12 cellular contexts compared by ENCODE assay signal in genomic region chr3:150062492-150062891, GRCh38.
DNase-seq lines count a peak whose midpoint lies in the region; ATAC-seq, FAIRE-seq and TF ChIP-seq lines count a peak whose summit lies in the region.
"Had no signal": no experiment of that assay in that cellular context is flagged by ENCODE, and none has a peak within 500 bp of the region (broad histone marks: within the 10 kb centered on the region; RNA-seq: fewer than 3 reads in every experiment).

No MANE protein-coding gene starts in this region.

- peak overlapping the region; percentile 59; the same call in 1 of the 2 replicates for H3K4me2 ChIP-seq in SK-N-SH

- H3K4me1 Mint-ChIP-seq in activated CD4-positive, alpha-beta T cell treated with anti-CD3 and anti-CD28 coated beads, Interleukin-2, amount 10 ng/mL, durations not matched to agents 7 days and 5 days = no peaks in the 10 kb centered on the region
- H3K4me1 Mint-ChIP-seq: CD8-positive, alpha-beta memory T cell had no signal

- no peak for TF ChIP-seq RAD21 in SK-N-SH (IDR thresholded peaks at IDR 0.05; ENCODE audit: low read length)

- no peak for TF ChIP-seq EP300 in SK-N-SH (IDR thresholded peaks at IDR 0.05; ENCODE audit: borderline replicate concordance in 1 of 2, low read depth in 1 of 2, low read length in 1 of 2)

- 33% methylated on average over 5 of the region's 6 CpGs for WGBS in SK-N-SH (ENCODE audit: low lambda C conversion rate)
- WGBS in pancreas, 2 donors = 57 to 65% methylated on average over 6 of the region's 6 CpGs

- H3K9me3 ChIP-seq in SK-N-SH (no peaks in the 10 kb centered on the region), pancreas (no peaks in the 10 kb centered on the region)
- H3K9me3 ChIP-seq: thyroid gland had no signal

- peak overlapping the region; percentile 74 for H2AFZ ChIP-seq in SK-N-SH (ENCODE audit: low read depth)

- no peaks in the 10 kb centered on the region for H3K27me3 ChIP-seq in SK-N-SH (ENCODE audit: insufficient read depth)
- no peaks in the 10 kb centered on the region for H3K27me3 ChIP-seq in pancreas
- H3K27me3 ChIP-seq: thyroid gland had no signal

- no peak overlapping the region for H3K4me3 Mint-ChIP-seq in activated CD4-positive, alpha-beta T cell treated with anti-CD3 and anti-CD28 coated beads, Interleukin-2, amount 10 ng/mL, durations not matched to agents 7 days and 5 days
- H3K4me3 Mint-ChIP-seq: CD8-positive, alpha-beta memory T cell had no signal

- no peak overlapping the region for H3K27ac Mint-ChIP-seq in activated CD4-positive, alpha-beta T cell treated with anti-CD3 and anti-CD28 coated beads, Interleukin-2, amount 10 ng/mL, durations not matched to agents 7 days and 5 days
- H3K27ac Mint-ChIP-seq: CD8-positive, alpha-beta memory T cell had no signal

- FAIRE-seq in pancreas (lab: Jason Lieb, UNC) = no peak

- TF ChIP-seq CTCF in AG10803 (conservative IDR thresholded peaks at IDR 0.05; ENCODE audit: low read length) (no peak), SK-N-SH (IDR thresholded peaks at IDR 0.05) (no peak), fibroblast of villous mesenchyme (IDR thresholded peaks at IDR 0.05; ENCODE audit: insufficient read depth, low read depth, low read length) (no peak), pancreas (IDR thresholded peaks at IDR 0.05) (no peak)

- H3K79me2 ChIP-seq in SK-N-SH (ENCODE audit: insufficient read depth) = no peaks in the 10 kb centered on the region

- no peaks in the 10 kb centered on the region for H4K20me1 ChIP-seq in SK-N-SH (ENCODE audit: insufficient read depth)

- no peaks in the 10 kb centered on the region for H3K36me3 ChIP-seq in SK-N-SH (replicated peaks in 1 of 2; ENCODE audit: control insufficient read depth in 1 of 2, insufficient read depth in 2 of 2, low read length in 1 of 2)
- no peaks in the 10 kb centered on the region for H3K36me3 ChIP-seq in pancreas
- H3K36me3 ChIP-seq: thyroid gland had no signal

- H3K4me1 ChIP-seq in SK-N-SH (ENCODE audit: control insufficient read depth in 1 of 2, insufficient read depth in 2 of 2, low read depth in 1 of 2, low read length in 1 of 2) (no peaks in the 10 kb centered on the region), pancreas (no peaks in the 10 kb centered on the region)

- intact Hi-C loops in pancreas (cut with DNase I) = no loop called here

- peak overlapping the region; percentile 24; the same call in 1 of the 2 replicates for H3K9ac ChIP-seq in SK-N-SH

- no peaks in the 10 kb centered on the region for H3K9me2 ChIP-seq in SK-N-SH

- H3K27me3 Mint-ChIP-seq in activated CD4-positive, alpha-beta T cell treated with anti-CD3 and anti-CD28 coated beads, Interleukin-2, amount 10 ng/mL, durations not matched to agents 7 days and 5 days = peaks cover 3% of the 10 kb centered on the region

- H3K4me3 ChIP-seq in AG10803 (ENCODE audit: low read length) = peak overlapping the region; percentile 48
- H3K4me3 ChIP-seq in SK-N-SH (ENCODE audit: low read depth in 2 of 2, low read length in 1 of 2) = peak overlapping the region in 1 of 2 experiments; percentile 2; a peak in 1 of 4 replicates
- H3K4me3 ChIP-seq in fibroblast of villous mesenchyme (ENCODE audit: low read depth, low read length) = peak overlapping the region; percentile 41
- H3K4me3 ChIP-seq in pancreas = no peak overlapping the region
- H3K4me3 ChIP-seq: thyroid gland had no signal

- no peaks in the 10 kb centered on the region for H3K36me3 Mint-ChIP-seq in activated CD4-positive, alpha-beta T cell treated with anti-CD3 and anti-CD28 coated beads, Interleukin-2, amount 10 ng/mL, durations not matched to agents 7 days and 5 days (ENCODE audit: low read depth)
- H3K36me3 Mint-ChIP-seq: CD8-positive, alpha-beta memory T cell had no signal

- H3K27ac ChIP-seq in SK-N-SH (ENCODE audit: low read depth in 2 of 2, low read length in 1 of 2) (peak overlapping the region; percentile 60 to 63; a peak in 3 of 4 replicates), pancreas (peak overlapping the region in 1 of 4 donors; percentile 8)

- peaks cover 8% of the 10 kb centered on the region for H3F3A ChIP-seq in SK-N-SH (replicated peaks; ENCODE audit: insufficient read depth)

- no peaks in the 10 kb centered on the region for H3K9me3 Mint-ChIP-seq in activated CD4-positive, alpha-beta T cell treated with anti-CD3 and anti-CD28 coated beads, Interleukin-2, amount 10 ng/mL, durations not matched to agents 7 days and 5 days
- H3K9me3 Mint-ChIP-seq: CD8-positive, alpha-beta memory T cell had no signal

- DNase-seq in AG10803 (ENCODE audit: low read depth) (peak; percentile 70), SK-N-SH (no peak), fibroblast of villous mesenchyme (ENCODE audit: low read depth) (peak; percentile 73), pancreas (no peak), NCI-H2227 treated with DMSO at 0.1 percent for 48 hours (lab: John Stamatoyannopoulos, UW) (no peak), middle frontal gyrus (ENCODE audit: extremely low spot score, low spot score) (no peak)
- no peak for DNase-seq in activated CD4-positive, alpha-beta T cell treated with anti-CD3 and anti-CD28 coated beads, Interleukin-2, amount 10 ng/mL, durations not matched to agents 7 days and 5 days
- DNase-seq: activated CD4-positive, alpha-beta T cell treated with anti-CD3 and anti-CD28 coated beads, Interleukin-2, amount 50 U/mL, for 48 hours; CD8-positive, alpha-beta memory T cell; effector CD4-positive, alpha-beta T cell; thyroid gland had no signal

- ATAC-seq in pancreas (peak in 3 of 4 donors; percentile 40 to 65 (median 46)), HG03469 (IDR thresholded peaks at IDR 0.05; ENCODE audit: unreplicated experiment) (no peak)

- POLR2A ChIA-PET in SK-N-SH (lab: Yijun Ruan, JAX) = no interaction called here
- POLR2A ChIA-PET in activated CD4-positive, alpha-beta T cell treated with anti-CD3 and anti-CD28 coated beads, Interleukin-2, amount 10 ng/mL, durations not matched to agents 7 days and 5 days (lab: Charles Lee) = no interaction called here

- CTCF ChIA-PET in SK-N-SH (lab: Yijun Ruan, JAX) = interaction anchor here (0.6 to 0.7 kb wide), 2 partner anchors 8 to 12 kb away, joined by 3 read pairs; no protein-coding TSS in a partner anchor
- CTCF ChIA-PET in activated CD4-positive, alpha-beta T cell treated with anti-CD3 and anti-CD28 coated beads, Interleukin-2, amount 10 ng/mL, durations not matched to agents 7 days and 5 days (lab: Charles Lee) = no interaction called here

TF ChIP-seq in SK-N-SH, 30 proteins besides CTCF, POLR2A, EP300 and RAD21:
- TF ChIP-seq NRF1 (IDR thresholded peaks at IDR 0.05; ENCODE audit: low read depth, low read length) (no peak), EZH2phosphoT487 (IDR thresholded peaks at IDR 0.05; ENCODE audit: borderline replicate concordance, low read depth) (no peak), REST (IDR thresholded peaks at IDR 0.05; ENCODE audit: low read depth, low read length) (no peak), TCF12 (IDR thresholded peaks at IDR 0.05) (peak; percentile 15; the same call in 1 of the 2 replicates), JUND (IDR thresholded peaks at IDR 0.05) (peak; percentile 63), SMC3 (IDR thresholded peaks at IDR 0.05; ENCODE audit: low read depth, low read length) (no peak), CHD2 (IDR thresholded peaks at IDR 0.05; ENCODE audit: low read length, partially characterized antibody) (no peak), FOXJ3 (CRISPR knock-in tag; IDR thresholded peaks at IDR 0.05) (no peak), FOSL2 (IDR thresholded peaks at IDR 0.05; ENCODE audit: borderline replicate concordance, low read depth) (peak; percentile 69; the same call in 1 of the 2 replicates), USF2 (IDR thresholded peaks at IDR 0.05; ENCODE audit: borderline replicate concordance, low read depth, low read length) (no peak), MAX (IDR thresholded peaks at IDR 0.05; ENCODE audit: low read depth) (no peak), RXRA (IDR thresholded peaks at IDR 0.05; ENCODE audit: borderline replicate concordance, low read depth) (no peak)

Comparison
In these comparisons a context has a peak if more than half of its experiments do, and no peak if none do; other contexts are left out.
1. DNase-seq: peak in AG10803 (single experiment) and fibroblast of villous mesenchyme (single experiment); none in SK-N-SH (single experiment), pancreas (0 of 6), activated CD4-positive, alpha-beta T cell treated with anti-CD3 and anti-CD28 coated beads, Interleukin-2, amount 10 ng/mL, durations not matched to agents 7 days and 5 days (single experiment), NCI-H2227 treated with DMSO at 0.1 percent for 48 hours (single experiment) and middle frontal gyrus (single experiment).
2. H3K4me3 ChIP-seq: peak in AG10803 (single experiment) and fibroblast of villous mesenchyme (single experiment); none in pancreas (0 of 4).